ENCODE assay signal across 1 cellular context in the genomic region with DNA sequence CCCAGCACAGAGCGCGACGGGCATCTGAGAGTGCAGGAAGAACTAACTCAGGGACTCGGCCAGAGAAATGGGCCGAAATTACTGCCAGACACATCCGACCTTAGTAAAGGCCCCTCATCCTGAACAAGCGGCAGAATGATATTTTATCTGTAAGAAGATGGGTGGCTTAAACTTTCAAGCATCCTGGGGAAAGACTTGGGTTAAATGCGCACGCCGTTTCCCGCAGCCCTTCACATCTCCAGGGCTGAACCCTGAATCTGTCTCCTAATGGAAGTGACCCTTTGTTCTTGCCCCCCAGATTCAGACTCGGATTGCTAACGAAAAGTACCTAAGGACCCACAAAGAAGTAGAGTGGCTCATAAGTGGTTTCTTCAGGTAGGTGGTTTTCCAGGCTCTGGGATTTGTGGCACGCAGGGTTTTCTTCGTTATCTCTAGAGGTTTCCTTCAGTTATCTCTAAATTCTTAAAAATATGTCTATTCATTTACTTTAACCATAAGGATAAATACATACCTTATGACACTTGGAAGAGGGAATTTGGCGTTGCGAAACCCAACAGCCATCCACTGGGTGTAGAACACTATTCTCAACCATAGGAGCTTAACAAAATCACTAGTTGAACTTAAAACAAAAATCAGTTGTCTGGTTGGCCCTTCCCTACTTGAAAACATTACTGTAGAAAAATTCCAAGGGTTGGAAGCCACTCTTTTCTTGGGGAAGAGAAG.
TF ChIP-seq lines count a peak whose summit lies in the region.

No MANE protein-coding gene starts in this region.

TF ChIP-seq in GM12878, 131 proteins besides CTCF, POLR2A, EP300 and RAD21:
- TF ChIP-seq, protein P1, sequence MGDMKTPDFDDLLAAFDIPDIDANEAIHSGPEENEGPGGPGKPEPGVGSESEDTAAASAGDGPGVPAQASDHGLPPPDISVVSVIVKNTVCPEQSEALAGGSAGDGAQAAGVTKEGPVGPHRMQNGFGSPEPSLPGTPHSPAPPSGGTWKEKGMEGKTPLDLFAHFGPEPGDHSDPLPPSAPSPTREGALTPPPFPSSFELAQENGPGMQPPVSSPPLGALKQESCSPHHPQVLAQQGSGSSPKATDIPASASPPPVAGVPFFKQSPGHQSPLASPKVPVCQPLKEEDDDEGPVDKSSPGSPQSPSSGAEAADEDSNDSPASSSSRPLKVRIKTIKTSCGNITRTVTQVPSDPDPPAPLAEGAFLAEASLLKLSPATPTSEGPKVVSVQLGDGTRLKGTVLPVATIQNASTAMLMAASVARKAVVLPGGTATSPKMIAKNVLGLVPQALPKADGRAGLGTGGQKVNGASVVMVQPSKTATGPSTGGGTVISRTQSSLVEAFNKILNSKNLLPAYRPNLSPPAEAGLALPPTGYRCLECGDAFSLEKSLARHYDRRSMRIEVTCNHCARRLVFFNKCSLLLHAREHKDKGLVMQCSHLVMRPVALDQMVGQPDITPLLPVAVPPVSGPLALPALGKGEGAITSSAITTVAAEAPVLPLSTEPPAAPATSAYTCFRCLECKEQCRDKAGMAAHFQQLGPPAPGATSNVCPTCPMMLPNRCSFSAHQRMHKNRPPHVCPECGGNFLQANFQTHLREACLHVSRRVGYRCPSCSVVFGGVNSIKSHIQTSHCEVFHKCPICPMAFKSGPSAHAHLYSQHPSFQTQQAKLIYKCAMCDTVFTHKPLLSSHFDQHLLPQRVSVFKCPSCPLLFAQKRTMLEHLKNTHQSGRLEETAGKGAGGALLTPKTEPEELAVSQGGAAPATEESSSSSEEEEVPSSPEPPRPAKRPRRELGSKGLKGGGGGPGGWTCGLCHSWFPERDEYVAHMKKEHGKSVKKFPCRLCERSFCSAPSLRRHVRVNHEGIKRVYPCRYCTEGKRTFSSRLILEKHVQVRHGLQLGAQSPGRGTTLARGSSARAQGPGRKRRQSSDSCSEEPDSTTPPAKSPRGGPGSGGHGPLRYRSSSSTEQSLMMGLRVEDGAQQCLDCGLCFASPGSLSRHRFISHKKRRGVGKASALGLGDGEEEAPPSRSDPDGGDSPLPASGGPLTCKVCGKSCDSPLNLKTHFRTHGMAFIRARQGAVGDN (IDR thresholded peaks at IDR 0.05) = no peak
- TF ChIP-seq REST (IDR thresholded peaks at IDR 0.05; ENCODE audit: low read depth, low read length) (no peak), RUNX3 (IDR thresholded peaks at IDR 0.05; ENCODE audit: low read length) (no peak)
- TF ChIP-seq, protein P2, sequence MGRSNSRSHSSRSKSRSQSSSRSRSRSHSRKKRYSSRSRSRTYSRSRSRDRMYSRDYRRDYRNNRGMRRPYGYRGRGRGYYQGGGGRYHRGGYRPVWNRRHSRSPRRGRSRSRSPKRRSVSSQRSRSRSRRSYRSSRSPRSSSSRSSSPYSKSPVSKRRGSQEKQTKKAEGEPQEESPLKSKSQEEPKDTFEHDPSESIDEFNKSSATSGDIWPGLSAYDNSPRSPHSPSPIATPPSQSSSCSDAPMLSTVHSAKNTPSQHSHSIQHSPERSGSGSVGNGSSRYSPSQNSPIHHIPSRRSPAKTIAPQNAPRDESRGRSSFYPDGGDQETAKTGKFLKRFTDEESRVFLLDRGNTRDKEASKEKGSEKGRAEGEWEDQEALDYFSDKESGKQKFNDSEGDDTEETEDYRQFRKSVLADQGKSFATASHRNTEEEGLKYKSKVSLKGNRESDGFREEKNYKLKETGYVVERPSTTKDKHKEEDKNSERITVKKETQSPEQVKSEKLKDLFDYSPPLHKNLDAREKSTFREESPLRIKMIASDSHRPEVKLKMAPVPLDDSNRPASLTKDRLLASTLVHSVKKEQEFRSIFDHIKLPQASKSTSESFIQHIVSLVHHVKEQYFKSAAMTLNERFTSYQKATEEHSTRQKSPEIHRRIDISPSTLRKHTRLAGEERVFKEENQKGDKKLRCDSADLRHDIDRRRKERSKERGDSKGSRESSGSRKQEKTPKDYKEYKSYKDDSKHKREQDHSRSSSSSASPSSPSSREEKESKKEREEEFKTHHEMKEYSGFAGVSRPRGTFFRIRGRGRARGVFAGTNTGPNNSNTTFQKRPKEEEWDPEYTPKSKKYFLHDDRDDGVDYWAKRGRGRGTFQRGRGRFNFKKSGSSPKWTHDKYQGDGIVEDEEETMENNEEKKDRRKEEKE (IDR thresholded peaks at IDR 0.05) = no peak
TF ChIP-seq in GM12878: peak in this region for 0.
